9 cellular contexts compared by ENCODE assay signal in genomic region chr6:104320896-104321295, GRCh38.
"Had no signal": no experiment of that assay in that cellular context is flagged by ENCODE, and none has a peak within 500 bp of the region (broad histone marks: within the 10 kb centered on the region; RNA-seq: fewer than 3 reads in every experiment).

No MANE protein-coding gene starts in this region.

- H3K4me1 ChIP-seq: HAP-1 had no signal

- DNase-seq: GM23248, GOT3, H7, HFFc6, IMR-90 had no signal

- H3K9ac ChIP-seq: GM23248 had no signal

- H3K4me3 ChIP-seq: GM23248, HAP-1, K562 had no signal

- FAIRE-seq: K562 had no signal

- ATAC-seq: HCT116, K562 had no signal

- H2AFZ ChIP-seq: GM23248 had no signal

- H3K36me3 ChIP-seq: HAP-1 had no signal

- H3K9me3 ChIP-seq: HAP-1 had no signal

- H3K27ac ChIP-seq: GM23248, HL-60 had no signal
